ENCODE assay signal across 9 cellular contexts in genomic region chr6:116253505-116254296, GRCh38. TPM values are rescaled to one million over a fixed set of nuclear protein-coding genes. Genes with fewer than 3 reads are reported as not detected.
DNase-seq lines count a peak whose midpoint lies in the region; ATAC-seq and TF ChIP-seq lines count a peak whose summit lies in the region.
"Had no signal": no experiment of that assay in that cellular context is flagged by ENCODE, and none has a peak within 500 bp of the region (broad histone marks: within the 10 kb centered on the region; RNA-seq: fewer than 3 reads in every experiment).

TSPYL4 (minus strand) TSS chr6:116254075; CDS start chr6:116254008, 67 bp downstream.

- no peaks in the 10 kb centered on the region for H4K20me1 ChIP-seq in smooth muscle cell (ENCODE audit: low read depth)

- peak; percentile 88 for DNase-seq in AG09309 (ENCODE audit: low read depth)
- DNase-seq in NCI-H226: peak; percentile 90
- DNase-seq in WTC11 (ENCODE audit: low spot score): peak; percentile 91
- DNase-seq in caudate nucleus (lab: John Stamatoyannopoulos, UW): peak; percentile 52 to 98 (median 90)
- DNase-seq in immature natural killer cell: peak; percentile 91 to 92 (median 91)
- peak; percentile 55 for DNase-seq in smooth muscle cell (lab: John Stamatoyannopoulos, UW; ENCODE audit: unreplicated experiment)

- peak; percentile 100 for ATAC-seq in GM19023 (IDR thresholded peaks at IDR 0.05; ENCODE audit: unreplicated experiment)
- ATAC-seq in HG03196 (IDR thresholded peaks at IDR 0.05; ENCODE audit: unreplicated experiment): peak; percentile 100
- ATAC-seq in WTC11: peak; percentile 95

- POLR2A ChIA-PET in WTC11 (lab: Charles Lee): interaction anchor here (0.7 to 1.5 kb wide), 7 partner anchors 15 to 318 kb away, joined by 3 to 9 read pairs (median 3); partner anchors contain the start of genes RWDD1 and TSPYL1

- H3K27me3 Mint-ChIP-seq in WTC11 (ENCODE audit: low read depth) (no peaks in the 10 kb centered on the region), immature natural killer cell (ENCODE audit: low read depth in 3 of 3) (peaks cover 0 to 4% (median 0%) of the 10 kb centered on the region in 3 donors)
- H3K27me3 Mint-ChIP-seq: IgD-negative memory B cell had no signal

- H3K36me3 Mint-ChIP-seq in WTC11 (peaks cover 3% of the 10 kb centered on the region; the same call in 1 of the 2 replicates), immature natural killer cell (no peaks in the 10 kb centered on the region)

- peak within 1 kb of the TSS; percentile 100 for H3K9ac ChIP-seq in smooth muscle cell (ENCODE audit: low read depth)

- 1% methylated on average over 53 of the region's 53 CpGs for WGBS in smooth muscle cell (ENCODE audit: low lambda C conversion rate)

- H3K9me3 ChIP-seq in smooth muscle cell (replicated peaks; ENCODE audit: low read depth): no peaks in the 10 kb centered on the region

- H3K27ac ChIP-seq in caudate nucleus (ENCODE audit: low read depth, low read length) (peak within 1 kb of the TSS; percentile 97), smooth muscle cell (ENCODE audit: low read depth) (peak within 1 kb of the TSS; percentile 98)

- H3K4me3 Mint-ChIP-seq in WTC11 (no peak within 1 kb of the TSS), immature natural killer cell (no peak within 1 kb of the TSS)
- H3K4me3 Mint-ChIP-seq: IgD-negative memory B cell had no signal

- H3F3A ChIP-seq in smooth muscle cell (ENCODE audit: low read depth): peaks cover 14% of the 10 kb centered on the region

- no peaks in the 10 kb centered on the region for H3K9me3 Mint-ChIP-seq in WTC11
- H3K9me3 Mint-ChIP-seq in immature natural killer cell: no peaks in the 10 kb centered on the region
- H3K9me3 Mint-ChIP-seq: IgD-negative memory B cell had no signal

- no peak for TF ChIP-seq CTCF in AG09309 (IDR thresholded peaks at IDR 0.05; ENCODE audit: control insufficient read depth, insufficient read depth, low read depth, low read length, missing control alignments)
- no peak for TF ChIP-seq CTCF in WTC11 (IDR thresholded peaks at IDR 0.05)
- TF ChIP-seq CTCF in smooth muscle cell (IDR thresholded peaks at IDR 0.05; ENCODE audit: borderline replicate concordance, insufficient read depth, poor library complexity, severe bottlenecking): no peak

- peaks cover 27% of the 10 kb centered on the region; the same call in 1 of the 2 replicates for H3K4me1 Mint-ChIP-seq in WTC11
- H3K4me1 Mint-ChIP-seq in immature natural killer cell: peaks cover 0 to 20% of the 10 kb centered on the region in 2 donors

- peak within 1 kb of the TSS; percentile 93 for H2AFZ ChIP-seq in smooth muscle cell (ENCODE audit: low read depth)

- H3K4me2 ChIP-seq in smooth muscle cell: peak within 1 kb of the TSS; percentile 97

- H3K27ac Mint-ChIP-seq in WTC11 (no peak within 1 kb of the TSS), immature natural killer cell (no peak within 1 kb of the TSS)

- H3K4me1 ChIP-seq in smooth muscle cell (ENCODE audit: low read depth): peaks cover 53% of the 10 kb centered on the region

- no peaks in the 10 kb centered on the region for H3K27me3 ChIP-seq in smooth muscle cell (ENCODE audit: low read depth)

- CTCF ChIA-PET in WTC11 (lab: Charles Lee): interaction anchor here (0.6 to 1.6 kb wide), 4 partner anchors 15 to 307 kb away, joined by 3 to 6 read pairs (median 4); no protein-coding TSS in a partner anchor

- peak within 1 kb of the TSS; percentile 87 for H3K4me3 ChIP-seq in AG09309 (ENCODE audit: control insufficient read depth, low read depth, low read length)
- H3K4me3 ChIP-seq in smooth muscle cell: peak within 1 kb of the TSS; percentile 93

- no peaks in the 10 kb centered on the region for H3K36me3 ChIP-seq in smooth muscle cell (ENCODE audit: low read depth)

- peaks cover 51% of the 10 kb centered on the region for H3K79me2 ChIP-seq in smooth muscle cell (ENCODE audit: low read depth)

TF ChIP-seq in WTC11, 78 proteins besides CTCF, POLR2A, EP300 and RAD21 (continues in another document):
- TF ChIP-seq ZNF416 (CRISPR knock-in tag; IDR thresholded peaks at IDR 0.05): no peak
- no peak for TF ChIP-seq USF2 (CRISPR knock-in tag; IDR thresholded peaks at IDR 0.05)
- TF ChIP-seq NFE2L1 (CRISPR knock-in tag; IDR thresholded peaks at IDR 0.05): no peak
- no peak for TF ChIP-seq JUN (CRISPR knock-in tag; IDR thresholded peaks at IDR 0.05)
- no peak for TF ChIP-seq TCF7 (CRISPR knock-in tag; IDR thresholded peaks at IDR 0.05; ENCODE audit: low read depth)
- TF ChIP-seq, protein P1, sequence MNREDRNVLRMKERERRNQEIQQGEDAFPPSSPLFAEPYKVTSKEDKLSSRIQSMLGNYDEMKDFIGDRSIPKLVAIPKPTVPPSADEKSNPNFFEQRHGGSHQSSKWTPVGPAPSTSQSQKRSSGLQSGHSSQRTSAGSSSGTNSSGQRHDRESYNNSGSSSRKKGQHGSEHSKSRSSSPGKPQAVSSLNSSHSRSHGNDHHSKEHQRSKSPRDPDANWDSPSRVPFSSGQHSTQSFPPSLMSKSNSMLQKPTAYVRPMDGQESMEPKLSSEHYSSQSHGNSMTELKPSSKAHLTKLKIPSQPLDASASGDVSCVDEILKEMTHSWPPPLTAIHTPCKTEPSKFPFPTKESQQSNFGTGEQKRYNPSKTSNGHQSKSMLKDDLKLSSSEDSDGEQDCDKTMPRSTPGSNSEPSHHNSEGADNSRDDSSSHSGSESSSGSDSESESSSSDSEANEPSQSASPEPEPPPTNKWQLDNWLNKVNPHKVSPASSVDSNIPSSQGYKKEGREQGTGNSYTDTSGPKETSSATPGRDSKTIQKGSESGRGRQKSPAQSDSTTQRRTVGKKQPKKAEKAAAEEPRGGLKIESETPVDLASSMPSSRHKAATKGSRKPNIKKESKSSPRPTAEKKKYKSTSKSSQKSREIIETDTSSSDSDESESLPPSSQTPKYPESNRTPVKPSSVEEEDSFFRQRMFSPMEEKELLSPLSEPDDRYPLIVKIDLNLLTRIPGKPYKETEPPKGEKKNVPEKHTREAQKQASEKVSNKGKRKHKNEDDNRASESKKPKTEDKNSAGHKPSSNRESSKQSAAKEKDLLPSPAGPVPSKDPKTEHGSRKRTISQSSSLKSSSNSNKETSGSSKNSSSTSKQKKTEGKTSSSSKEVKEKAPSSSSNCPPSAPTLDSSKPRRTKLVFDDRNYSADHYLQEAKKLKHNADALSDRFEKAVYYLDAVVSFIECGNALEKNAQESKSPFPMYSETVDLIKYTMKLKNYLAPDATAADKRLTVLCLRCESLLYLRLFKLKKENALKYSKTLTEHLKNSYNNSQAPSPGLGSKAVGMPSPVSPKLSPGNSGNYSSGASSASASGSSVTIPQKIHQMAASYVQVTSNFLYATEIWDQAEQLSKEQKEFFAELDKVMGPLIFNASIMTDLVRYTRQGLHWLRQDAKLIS (CRISPR knock-in tag; IDR thresholded peaks at IDR 0.05; ENCODE audit: borderline replicate concordance): no peak; the same call in 1 of the 2 replicates
- no peak for TF ChIP-seq ZSCAN18 (CRISPR knock-in tag; IDR thresholded peaks at IDR 0.05)
- TF ChIP-seq CREB1 (CRISPR knock-in tag; IDR thresholded peaks at IDR 0.05): no peak
- TF ChIP-seq, protein P2, sequence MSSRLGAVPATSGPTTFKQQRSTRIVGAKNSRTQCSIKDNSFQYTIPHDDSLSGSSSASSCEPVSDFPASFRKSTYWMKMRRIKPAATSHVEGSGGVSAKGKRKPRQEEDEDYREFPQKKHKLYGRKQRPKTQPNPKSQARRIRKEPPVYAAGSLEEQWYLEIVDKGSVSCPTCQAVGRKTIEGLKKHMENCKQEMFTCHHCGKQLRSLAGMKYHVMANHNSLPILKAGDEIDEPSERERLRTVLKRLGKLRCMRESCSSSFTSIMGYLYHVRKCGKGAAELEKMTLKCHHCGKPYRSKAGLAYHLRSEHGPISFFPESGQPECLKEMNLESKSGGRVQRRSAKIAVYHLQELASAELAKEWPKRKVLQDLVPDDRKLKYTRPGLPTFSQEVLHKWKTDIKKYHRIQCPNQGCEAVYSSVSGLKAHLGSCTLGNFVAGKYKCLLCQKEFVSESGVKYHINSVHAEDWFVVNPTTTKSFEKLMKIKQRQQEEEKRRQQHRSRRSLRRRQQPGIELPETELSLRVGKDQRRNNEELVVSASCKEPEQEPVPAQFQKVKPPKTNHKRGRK (CRISPR knock-in tag; IDR thresholded peaks at IDR 0.05; ENCODE audit: borderline replicate concordance): no peak
- TF ChIP-seq PREB (CRISPR knock-in tag; IDR thresholded peaks at IDR 0.05; ENCODE audit: borderline replicate concordance): no peak
- TF ChIP-seq RORB (CRISPR knock-in tag; IDR thresholded peaks at IDR 0.05): no peak

RNA-seq across cellular contexts. Expression of gene TSPYL4, which starts in this region (rescaled TPM):
- total RNA-seq in WTC11 (2021) (13.6 to 15.3 TPM (median 14.2 TPM) in 3 replicates), smooth muscle cell (25.3 and 29.5 TPM in 2 replicates)
- polyA plus RNA-seq in immature natural killer cell (10 to 100 TPM in 1 of 3 donors, 1 to 10 TPM in 2; 8.1 to 11.9 (median 8.1) TPM), smooth muscle cell (14.7 and 15.1 TPM in 2 replicates)

Comparison
In these comparisons a context has a peak if more than half of its experiments do, and no peak if none do; other contexts are left out.
1. Peak in every context shown above with its lines: DNase-seq, ATAC-seq, H3K4me3 ChIP-seq and H3K27ac ChIP-seq.